ENCODE assay signal across 8 cellular contexts in the genomic region with DNA sequence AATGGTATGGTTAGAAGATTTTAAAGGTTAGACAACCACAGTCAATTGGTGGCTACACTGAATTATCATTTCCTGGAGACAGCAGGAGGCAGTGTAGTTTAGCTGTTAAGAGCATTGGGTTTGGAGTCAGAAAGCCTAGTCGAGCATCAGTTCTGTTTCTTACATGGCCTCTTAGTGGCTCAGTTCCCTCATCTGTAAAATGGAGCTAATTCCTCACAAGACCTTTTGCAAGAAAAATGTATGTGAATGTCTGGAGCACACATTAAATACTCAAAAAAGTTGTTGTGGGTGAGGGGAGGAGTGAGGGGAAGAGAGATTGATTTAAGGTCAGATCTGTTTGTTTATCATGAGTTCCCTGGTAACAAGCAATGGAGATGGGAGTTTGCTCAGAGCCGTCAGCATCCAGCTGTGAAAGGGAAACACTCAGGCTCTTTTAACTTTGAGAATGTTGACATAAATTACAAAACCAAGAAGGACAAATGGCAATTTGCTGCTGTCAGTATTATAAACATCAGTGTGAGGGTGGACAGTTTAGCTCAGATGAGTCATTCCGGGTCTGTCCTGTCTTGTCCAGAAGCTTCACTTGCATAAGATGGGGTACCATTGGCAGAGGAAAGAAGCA.
DNase-seq lines count a peak whose midpoint lies in the region; ATAC-seq and TF ChIP-seq lines count a peak whose summit lies in the region.

No MANE protein-coding gene starts in this region.

- H3K9ac ChIP-seq in colonic mucosa (ENCODE audit: low read depth in 2 of 2, low read length in 2 of 2), result no peak overlapping the region

- H3K27me3 ChIP-seq in colonic mucosa, result no peaks in the 10 kb centered on the region
- no peaks in the 10 kb centered on the region for H3K27me3 ChIP-seq in ovary

- peak; percentile 33 for TF ChIP-seq CTCF in GM10266 (IDR thresholded peaks at IDR 0.05; ENCODE audit: control insufficient read depth, insufficient read depth, low read depth, missing control alignments)
- TF ChIP-seq CTCF in colonic mucosa (IDR thresholded peaks at IDR 0.05), result no peak
- no peak for TF ChIP-seq CTCF in omental fat pad (IDR thresholded peaks at IDR 0.05)
- no peak for TF ChIP-seq CTCF in ovary (IDR thresholded peaks at IDR 0.05)

- ATAC-seq in omental fat pad (ENCODE audit: low FRiP score) (peak; percentile 49), HG03354 (IDR thresholded peaks at IDR 0.05; ENCODE audit: poor library complexity, severe bottlenecking, unreplicated experiment) (no peak), HG03571 (IDR thresholded peaks at IDR 0.05; ENCODE audit: unreplicated experiment) (no peak)

- H3K9me3 ChIP-seq in colonic mucosa, result no peaks in the 10 kb centered on the region
- H3K9me3 ChIP-seq in ovary, result no peaks in the 10 kb centered on the region

- intact Hi-C loops in colonic mucosa (cut with DNase I) (loop anchor here (10.0 kb wide), 2 partner anchors 101 to 169 kb away; a partner anchor contains a TSS), ovary (cut with DNase I) (loop anchor here in 1 of 4 donors (10.0 kb wide), 1 partner anchor 101 kb away; a partner anchor contains a TSS)

- TF ChIP-seq POLR2A in ovary (IDR thresholded peaks at IDR 0.05), result no peak

- no peaks in the 10 kb centered on the region for H3K36me3 ChIP-seq in colonic mucosa
- H3K36me3 ChIP-seq in ovary, result no peaks in the 10 kb centered on the region

- TF ChIP-seq EP300 in ovary (IDR thresholded peaks at IDR 0.05), result no peak

- 35 to 48% (median 46%) methylated on average over 3 of the region's 3 CpGs for WGBS in ovary, 3 donors

- H3K27ac ChIP-seq in colonic mucosa (peak overlapping the region; percentile 41), ovary (peak overlapping the region in 1 of 2 donors; percentile 73)

- H3K4me1 ChIP-seq in colonic mucosa, result no peaks in the 10 kb centered on the region
- peaks cover 14% of the 10 kb centered on the region for H3K4me1 ChIP-seq in ovary (ENCODE audit: insufficient read depth)

- H3K4me3 ChIP-seq in colonic mucosa (no peak overlapping the region), ovary (no peak overlapping the region)

- DNase-seq in GM10266 (ENCODE audit: extremely low spot score) (no peak), NCI-H146 (lab: John Stamatoyannopoulos, UW) (peak; percentile 57), colonic mucosa (no peak), omental fat pad (ENCODE audit: low spot score) (no peak), SKM-1 (lab: John Stamatoyannopoulos, UW; ENCODE audit: unreplicated experiment) (no peak), ovary (no peak)
